1 cellular context compared by ENCODE assay signal in the genomic region with DNA sequence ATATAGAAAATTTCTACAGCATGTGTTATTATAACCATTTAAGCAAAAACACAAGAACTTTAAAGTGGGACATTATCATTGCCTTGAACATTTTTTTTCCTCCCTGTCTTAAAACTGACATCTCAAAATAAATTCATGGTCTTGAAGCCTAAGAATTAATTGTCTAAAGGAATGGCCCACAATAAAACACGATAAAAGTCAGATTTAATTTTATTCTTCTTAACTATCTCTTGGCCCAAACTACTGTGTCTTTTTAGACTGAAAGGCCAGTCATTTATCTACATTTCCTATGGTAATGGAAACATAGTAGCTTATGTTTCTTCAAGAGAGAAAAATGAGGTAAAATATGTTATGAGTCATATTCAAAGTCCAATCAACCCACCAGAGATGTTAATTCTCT.
TF ChIP-seq lines count a peak whose summit lies in the region.

No MANE protein-coding gene starts in this region.

TF ChIP-seq in IMR-90, 13 proteins besides CTCF, POLR2A, EP300 and RAD21 (continued from another document):
- TF ChIP-seq BHLHE40 (IDR thresholded peaks at IDR 0.05; ENCODE audit: low read depth, low read length), result no peak
- no peak for TF ChIP-seq SMC3 (IDR thresholded peaks at IDR 0.05; ENCODE audit: low read depth, low read length)
- TF ChIP-seq RCOR1 (IDR thresholded peaks at IDR 0.05; ENCODE audit: insufficient replicate concordance, low read length), result no peak
- no peak for TF ChIP-seq NFE2L2 (IDR thresholded peaks at IDR 0.05; ENCODE audit: low read depth, low read length)
- TF ChIP-seq MAZ (IDR thresholded peaks at IDR 0.05; ENCODE audit: borderline replicate concordance, low read depth, low read length), result no peak
- TF ChIP-seq MXI1 (IDR thresholded peaks at IDR 0.05; ENCODE audit: borderline replicate concordance, low read depth, low read length), result no peak
- no peak for TF ChIP-seq MAFK (IDR thresholded peaks at IDR 0.05; ENCODE audit: low read depth, low read length)
